In genomic region chr5:160369990-160370712, GRCh38 we compare ENCODE assay signal across 1 cellular context.
TF ChIP-seq lines count a peak whose summit lies in the region.

A gene with protein sequence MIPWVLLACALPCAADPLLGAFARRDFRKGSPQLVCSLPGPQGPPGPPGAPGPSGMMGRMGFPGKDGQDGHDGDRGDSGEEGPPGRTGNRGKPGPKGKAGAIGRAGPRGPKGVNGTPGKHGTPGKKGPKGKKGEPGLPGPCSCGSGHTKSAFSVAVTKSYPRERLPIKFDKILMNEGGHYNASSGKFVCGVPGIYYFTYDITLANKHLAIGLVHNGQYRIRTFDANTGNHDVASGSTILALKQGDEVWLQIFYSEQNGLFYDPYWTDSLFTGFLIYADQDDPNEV (minus strand): TSS chr5:160370626. CDS start chr5:160355011, 15,615 bp downstream.

TF ChIP-seq in HEK293, 187 proteins besides CTCF, POLR2A, EP300 and RAD21 (continued from another document):
- TF ChIP-seq, protein P1, sequence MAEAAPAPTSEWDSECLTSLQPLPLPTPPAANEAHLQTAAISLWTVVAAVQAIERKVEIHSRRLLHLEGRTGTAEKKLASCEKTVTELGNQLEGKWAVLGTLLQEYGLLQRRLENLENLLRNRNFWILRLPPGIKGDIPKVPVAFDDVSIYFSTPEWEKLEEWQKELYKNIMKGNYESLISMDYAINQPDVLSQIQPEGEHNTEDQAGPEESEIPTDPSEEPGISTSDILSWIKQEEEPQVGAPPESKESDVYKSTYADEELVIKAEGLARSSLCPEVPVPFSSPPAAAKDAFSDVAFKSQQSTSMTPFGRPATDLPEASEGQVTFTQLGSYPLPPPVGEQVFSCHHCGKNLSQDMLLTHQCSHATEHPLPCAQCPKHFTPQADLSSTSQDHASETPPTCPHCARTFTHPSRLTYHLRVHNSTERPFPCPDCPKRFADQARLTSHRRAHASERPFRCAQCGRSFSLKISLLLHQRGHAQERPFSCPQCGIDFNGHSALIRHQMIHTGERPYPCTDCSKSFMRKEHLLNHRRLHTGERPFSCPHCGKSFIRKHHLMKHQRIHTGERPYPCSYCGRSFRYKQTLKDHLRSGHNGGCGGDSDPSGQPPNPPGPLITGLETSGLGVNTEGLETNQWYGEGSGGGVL (tag by site-specific recombination; IDR thresholded peaks at IDR 0.05): peak; percentile 63
- TF ChIP-seq PRDM4 (tag by site-specific recombination; IDR thresholded peaks at IDR 0.05) (no peak), TRIM28 (IDR thresholded peaks at IDR 0.05; ENCODE audit: borderline replicate concordance, low read length) (no peak), KLF1 (tag by site-specific recombination; IDR thresholded peaks at IDR 0.05) (0 out of 2 replicates have a peak, but pooled peaks have one; percentile 17), ZNF549 (tag by site-specific recombination; IDR thresholded peaks at IDR 0.05) (no peak), OVOL3 (tag by site-specific recombination; IDR thresholded peaks at IDR 0.05) (no peak), ZNF792 (tag by site-specific recombination; IDR thresholded peaks at IDR 0.05) (no peak), ZNF621 (tag by site-specific recombination; IDR thresholded peaks at IDR 0.05) (no peak), GLIS1 (tag by site-specific recombination; IDR thresholded peaks at IDR 0.05) (no peak), ZNF544 (tag by site-specific recombination; IDR thresholded peaks at IDR 0.05) (no peak)
- TF ChIP-seq, protein P2, sequence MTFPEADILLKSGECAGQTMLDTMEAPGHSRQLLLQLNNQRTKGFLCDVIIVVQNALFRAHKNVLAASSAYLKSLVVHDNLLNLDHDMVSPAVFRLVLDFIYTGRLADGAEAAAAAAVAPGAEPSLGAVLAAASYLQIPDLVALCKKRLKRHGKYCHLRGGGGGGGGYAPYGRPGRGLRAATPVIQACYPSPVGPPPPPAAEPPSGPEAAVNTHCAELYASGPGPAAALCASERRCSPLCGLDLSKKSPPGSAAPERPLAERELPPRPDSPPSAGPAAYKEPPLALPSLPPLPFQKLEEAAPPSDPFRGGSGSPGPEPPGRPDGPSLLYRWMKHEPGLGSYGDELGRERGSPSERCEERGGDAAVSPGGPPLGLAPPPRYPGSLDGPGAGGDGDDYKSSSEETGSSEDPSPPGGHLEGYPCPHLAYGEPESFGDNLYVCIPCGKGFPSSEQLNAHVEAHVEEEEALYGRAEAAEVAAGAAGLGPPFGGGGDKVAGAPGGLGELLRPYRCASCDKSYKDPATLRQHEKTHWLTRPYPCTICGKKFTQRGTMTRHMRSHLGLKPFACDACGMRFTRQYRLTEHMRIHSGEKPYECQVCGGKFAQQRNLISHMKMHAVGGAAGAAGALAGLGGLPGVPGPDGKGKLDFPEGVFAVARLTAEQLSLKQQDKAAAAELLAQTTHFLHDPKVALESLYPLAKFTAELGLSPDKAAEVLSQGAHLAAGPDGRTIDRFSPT (tag by site-specific recombination; IDR thresholded peaks at IDR 0.05): 0 out of 2 replicates have a peak, but pooled peaks have one; percentile 47
